Comparison of ENCODE assay signal across 19 cellular contexts in genomic region chr13:74869846-74870245, GRCh38.
"Had no signal": no experiment of that assay in that cellular context is flagged by ENCODE, and none has a peak within 500 bp of the region (broad histone marks: within the 10 kb centered on the region; RNA-seq: fewer than 3 reads in every experiment).

No MANE protein-coding gene starts in this region.

- H3K27ac Mint-ChIP-seq: activated T-helper 2 cell treated with anti-CD3 and anti-CD28 coated beads, Interferon-gamma antibody, Interleukin-2, Interleukin-4, amounts not matched to agents 10 μg/mL and 5 μg/mL and 100 μg/mL, durations not matched to agents 14 hours and 24 hours and 36 hours; neural progenitor cell; WTC11 had no signal

- H3K4me3 Mint-ChIP-seq: neural progenitor cell, WTC11 had no signal

- H3K36me3 ChIP-seq: adrenal gland, esophagus squamous epithelium, gastrocnemius medialis, heart right ventricle, left ventricle myocardium inferior, neural progenitor cell, pancreas, stomach, thoracic aorta had no signal

- H3K4me3 ChIP-seq: adrenal gland, body of pancreas, dorsolateral prefrontal cortex, esophagus squamous epithelium, gastrocnemius medialis, heart right ventricle, left ventricle myocardium inferior, neural progenitor cell, pancreas, skin epidermis, stomach, thoracic aorta had no signal

- H3K9me3 ChIP-seq: adrenal gland, body of pancreas, gastrocnemius medialis, pancreas had no signal

- H3K27ac ChIP-seq: adrenal gland, body of pancreas, dorsolateral prefrontal cortex, esophagus squamous epithelium, gastrocnemius medialis, heart right ventricle, left ventricle myocardium inferior, neural progenitor cell, pancreas, skin epidermis, stomach, thoracic aorta had no signal

- ATAC-seq: body of pancreas, gastrocnemius medialis, heart right ventricle, pancreas, WTC11 had no signal

- H3K4me1 ChIP-seq: body of pancreas, esophagus squamous epithelium, gastrocnemius medialis, heart right ventricle, left ventricle myocardium inferior, neural progenitor cell, pancreas, stomach had no signal

- DNase-seq: activated CD4-positive, alpha-beta T cell treated with anti-CD3 and anti-CD28 coated beads, Interleukin-2, amount 50 U/mL, for 1 hour; activated naive CD4-positive, alpha-beta T cell treated with anti-CD3 and anti-CD28 coated beads, Interleukin-2, amount 50 U/mL, for 16 hours; adrenal gland; body of pancreas; dorsolateral prefrontal cortex; esophagus squamous epithelium; gastrocnemius medialis; heart right ventricle; kidney; left ventricle myocardium inferior; pancreas; stimulated activated CD4-positive, alpha-beta T cell treated with anti-CD3 and anti-CD28 coated beads, Interleukin-4, amount 100 ng/mL, for 4 hours; stomach had no signal

- H3K4me1 Mint-ChIP-seq: neural progenitor cell, WTC11 had no signal

- H3K9me3 Mint-ChIP-seq: activated T-helper 2 cell treated with anti-CD3 and anti-CD28 coated beads, Interferon-gamma antibody, Interleukin-2, Interleukin-4, amounts not matched to agents 10 μg/mL and 5 μg/mL and 100 μg/mL, durations not matched to agents 14 hours and 24 hours and 36 hours had no signal

- FAIRE-seq: kidney, pancreas, urothelium cell line had no signal

- H3K27me3 ChIP-seq: adrenal gland, body of pancreas, dorsolateral prefrontal cortex, esophagus squamous epithelium, gastrocnemius medialis, heart right ventricle, neural progenitor cell, pancreas, stomach had no signal
